Comparison of ENCODE assay signal across 26 cellular contexts in the genomic region with DNA sequence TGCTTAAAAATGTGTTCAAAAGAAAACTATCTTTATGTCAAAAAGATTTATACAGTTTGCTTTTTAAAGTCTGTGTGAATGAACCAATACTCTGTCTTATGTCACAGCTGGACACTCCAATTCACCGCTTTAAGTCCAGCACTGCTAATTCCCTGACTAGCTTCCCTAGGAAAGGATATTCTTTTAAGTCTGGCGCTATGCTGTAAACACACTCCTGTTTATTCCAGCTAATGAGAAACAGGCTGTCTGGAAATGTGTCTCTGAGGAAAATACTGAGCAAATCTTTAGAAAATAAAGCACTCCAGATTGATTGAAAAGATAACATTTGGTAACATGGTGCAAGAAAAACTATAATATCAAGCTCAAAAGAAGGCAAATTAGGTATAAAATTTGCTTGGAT. TPM values are rescaled to one million over a fixed set of nuclear protein-coding genes. Genes with fewer than 3 reads are reported as not detected.
"Had no signal": no experiment of that assay in that cellular context is flagged by ENCODE, and none has a peak within 500 bp of the region (broad histone marks: within the 10 kb centered on the region; RNA-seq: fewer than 3 reads in every experiment).

No MANE protein-coding gene starts in this region.

- H3K27me3 ChIP-seq: brain microvascular endothelial cell, foreskin keratinocyte, right lobe of liver, spleen, tibial nerve had no signal

- H3K27me3 Mint-ChIP-seq: activated CD8-positive, alpha-beta memory T cell treated with anti-CD3 and anti-CD28 coated beads, Interleukin-2, amount 10 ng/mL, durations not matched to agents 7 days and 5 days; dendritic cell treated with granulocyte-macrophage colony-stimulating factor and Interleukin-4, amounts not matched to agents 40 ng/mL and 50 ng/mL, for 4 days; effector memory CD8-positive, alpha-beta T cell; naive thymus-derived CD8-positive, alpha-beta T cell; stimulated activated naive B cell treated with anti-CD40 and anti-IgM and Interleukin-4, amounts not matched to agents 10 μg/mL and 1 μg/mL and 100 μg/mL, for 72 hours had no signal

- H3K9me3 ChIP-seq: mucosa of descending colon, prostate gland, right lobe of liver, spleen, tibial nerve had no signal

- H3K4me1 ChIP-seq: prostate gland, right lobe of liver, spleen had no signal

- H3K36me3 ChIP-seq: brain microvascular endothelial cell, prostate gland, right lobe of liver, spleen, tibial nerve had no signal

- H3K4me3 ChIP-seq: lung, mucosa of descending colon, prostate gland, right lobe of liver, spleen, tibial nerve had no signal

- H3K4me1 Mint-ChIP-seq: activated CD8-positive, alpha-beta memory T cell treated with anti-CD3 and anti-CD28 coated beads, Interleukin-2, amount 10 ng/mL, durations not matched to agents 7 days and 5 days; naive thymus-derived CD8-positive, alpha-beta T cell; stimulated activated naive B cell treated with anti-CD40 and anti-IgM and Interleukin-4, amounts not matched to agents 10 μg/mL and 1 μg/mL and 100 μg/mL, for 72 hours had no signal

- H3K27ac Mint-ChIP-seq: activated CD8-positive, alpha-beta memory T cell treated with anti-CD3 and anti-CD28 coated beads, Interleukin-2, amount 10 ng/mL, durations not matched to agents 7 days and 5 days; activated naive CD4-positive, alpha-beta T cell treated with anti-CD3 and anti-CD28 coated beads, Interleukin-2, amount 50 U/mL, for 72 hours; dendritic cell treated with granulocyte-macrophage colony-stimulating factor and Interleukin-4, amounts not matched to agents 40 ng/mL and 50 ng/mL, for 4 days; effector memory CD8-positive, alpha-beta T cell; naive thymus-derived CD8-positive, alpha-beta T cell; stimulated activated naive B cell treated with anti-CD40 and anti-IgM and Interleukin-4, amounts not matched to agents 10 μg/mL and 1 μg/mL and 100 μg/mL, for 72 hours; T-helper 2 cell treated with Interferon-gamma antibody and Interleukin-4, amounts not matched to agents 5 μg/mL and 100 μg/mL, for 36 hours had no signal

- H3K4me3 Mint-ChIP-seq: activated CD8-positive, alpha-beta memory T cell treated with anti-CD3 and anti-CD28 coated beads, Interleukin-2, amount 10 ng/mL, durations not matched to agents 7 days and 5 days; activated T-cell treated with anti-CD3 and anti-CD28 coated beads, Interleukin-2, amount 50 U/mL, for 4 hours; dendritic cell treated with granulocyte-macrophage colony-stimulating factor and Interleukin-4, amounts not matched to agents 40 ng/mL and 50 ng/mL, for 4 days; effector memory CD8-positive, alpha-beta T cell; naive thymus-derived CD8-positive, alpha-beta T cell; stimulated activated naive B cell treated with anti-CD40 and anti-IgM and Interleukin-4, amounts not matched to agents 10 μg/mL and 1 μg/mL and 100 μg/mL, for 72 hours; T-helper 2 cell treated with Interferon-gamma antibody and Interleukin-4, amounts not matched to agents 5 μg/mL and 100 μg/mL, for 36 hours had no signal

- H3K36me3 Mint-ChIP-seq: activated CD8-positive, alpha-beta memory T cell treated with anti-CD3 and anti-CD28 coated beads, Interleukin-2, amount 10 ng/mL, durations not matched to agents 7 days and 5 days; activated naive CD4-positive, alpha-beta T cell treated with anti-CD3 and anti-CD28 coated beads, Interleukin-2, amount 50 U/mL, for 72 hours; naive thymus-derived CD8-positive, alpha-beta T cell; stimulated activated naive B cell treated with anti-CD40 and anti-IgM and Interleukin-4, amounts not matched to agents 10 μg/mL and 1 μg/mL and 100 μg/mL, for 72 hours had no signal

- H3K9me3 Mint-ChIP-seq: activated T-cell treated with anti-CD3 and anti-CD28 coated beads, Interleukin-2, amount 50 U/mL, for 4 hours; dendritic cell treated with granulocyte-macrophage colony-stimulating factor and Interleukin-4, amounts not matched to agents 40 ng/mL and 50 ng/mL, for 4 days; stimulated activated naive B cell treated with anti-CD40 and anti-IgM and Interleukin-4, amounts not matched to agents 10 μg/mL and 1 μg/mL and 100 μg/mL, for 72 hours; T-helper 2 cell treated with Interferon-gamma antibody and Interleukin-4, amounts not matched to agents 5 μg/mL and 100 μg/mL, for 36 hours had no signal

- ATAC-seq: activated CD4-positive, CD25-positive, alpha-beta regulatory T cell treated with anti-CD3 and anti-CD28 coated beads, Interleukin-2, amount 50 U/mL, for 24 hours; activated CD8-positive, alpha-beta memory T cell treated with anti-CD3 and anti-CD28 coated beads, Interleukin-2, amount 10 ng/mL, durations not matched to agents 7 days and 5 days; activated naive CD4-positive, alpha-beta T cell treated with anti-CD3 and anti-CD28 coated beads, Interleukin-2, amount 50 U/mL, for 72 hours; activated T-cell treated with anti-CD3 and anti-CD28 coated beads, Interleukin-2, amount 50 U/mL, for 4 hours; effector memory CD8-positive, alpha-beta T cell; foreskin keratinocyte; left colon; mucosa of descending colon; naive thymus-derived CD8-positive, alpha-beta T cell; right lobe of liver; stimulated activated naive B cell treated with anti-CD40 and anti-IgM and Interleukin-4, amounts not matched to agents 10 μg/mL and 1 μg/mL and 100 μg/mL, for 72 hours had no signal

- DNase-seq: activated CD4-positive, alpha-beta T cell treated with anti-CD3 and anti-CD28 coated beads, Interleukin-2, amount 50 U/mL, for 4 hours; activated CD8-positive, alpha-beta memory T cell treated with anti-CD3 and anti-CD28 coated beads, Interleukin-2, amount 10 ng/mL, durations not matched to agents 7 days and 5 days; activated effector memory CD4-positive, alpha-beta T cell treated with anti-CD3 and anti-CD28 coated beads, Interleukin-2, amount 50 U/mL, for 16 hours; activated T-cell treated with anti-CD3 and anti-CD28 coated beads, Interleukin-2, amount 50 U/mL, for 4 hours; amygdala; brain microvascular endothelial cell; cerebellar nuclear complex; effector memory CD8-positive, alpha-beta T cell; erythroblast; foreskin keratinocyte; head of caudate nucleus; left colon; mucosa of descending colon; naive thymus-derived CD8-positive, alpha-beta T cell; occipital lobe; right lobe of liver; spleen; stimulated activated CD4-positive, alpha-beta T cell treated with anti-CD3 and anti-CD28 coated beads, Interleukin-1b, Interleukin-23, amount 100 ng/mL, for 48 hours; stimulated activated naive B cell treated with anti-CD40 and anti-IgM and Interleukin-4, amounts not matched to agents 10 μg/mL and 1 μg/mL and 100 μg/mL, for 72 hours had no signal

- H3K27ac ChIP-seq: brain microvascular endothelial cell, foreskin keratinocyte, prostate gland, right lobe of liver, spleen, tibial nerve had no signal

RNA-seq across cellular contexts. Expression of a gene that starts 40.7 kb away (rescaled TPM):
- total RNA-seq: activated CD8-positive, alpha-beta memory T cell treated with anti-CD3 and anti-CD28 coated beads, Interleukin-2, amount 10 ng/mL, durations not matched to agents 7 days and 5 days; activated naive CD4-positive, alpha-beta T cell treated with anti-CD3 and anti-CD28 coated beads, Interleukin-2, amount 50 U/mL, for 72 hours; naive thymus-derived CD8-positive, alpha-beta T cell had no signal
- polyA plus RNA-seq: naive thymus-derived CD8-positive, alpha-beta T cell had no signal
